9 cellular contexts compared by ENCODE assay signal in the genomic region with DNA sequence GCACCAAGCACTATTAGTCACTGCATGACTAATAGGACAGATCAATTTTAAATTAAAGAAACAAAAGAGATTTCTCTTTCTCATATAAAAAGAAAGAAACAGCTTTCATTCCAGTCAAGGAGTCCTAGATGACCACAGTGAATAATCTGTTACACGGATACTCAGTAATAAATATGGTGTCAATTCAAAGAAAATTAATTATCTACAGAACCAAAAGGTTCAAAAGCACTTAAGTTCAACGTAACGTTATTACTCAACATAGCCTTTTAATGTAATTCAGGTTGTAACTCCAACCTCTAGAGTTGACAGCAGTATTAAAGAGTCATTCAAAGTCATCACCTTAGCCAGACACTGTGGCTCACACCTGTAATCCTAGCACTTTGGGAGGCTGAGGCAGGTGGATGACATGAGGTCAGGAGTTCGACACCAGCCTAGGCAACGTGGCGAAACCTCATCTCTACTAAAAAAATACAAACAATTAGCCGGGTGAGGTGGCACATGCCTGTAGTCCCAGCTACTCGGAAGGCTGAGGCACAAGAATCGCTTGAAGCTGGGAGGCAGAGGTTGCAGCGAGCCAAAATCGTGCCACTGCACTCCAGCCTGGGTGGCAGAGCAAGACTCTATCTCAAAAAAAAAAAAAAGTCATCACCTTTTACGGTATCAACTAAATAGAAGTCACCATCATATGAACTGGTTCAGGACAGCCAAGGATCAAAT. TPM values are rescaled to one million over a fixed set of nuclear protein-coding genes. Genes with fewer than 3 reads are reported as not detected.
A peak's percentile ranks its signal among the peaks of the same experiment; 100 is the strongest.
DNase-seq lines count a peak whose midpoint lies in the region; ATAC-seq, FAIRE-seq and TF ChIP-seq lines count a peak whose summit lies in the region.
"Had no signal": no experiment of that assay in that cellular context is flagged by ENCODE, and none has a peak within 500 bp of the region (broad histone marks: within the 10 kb centered on the region; RNA-seq: fewer than 3 reads in every experiment).

No MANE protein-coding gene starts in this region.

- H3K9ac ChIP-seq in keratinocyte (ENCODE audit: control insufficient read depth, extremely low read depth, insufficient read depth, low read length) = peak overlapping the region; percentile 93

- dilution Hi-C loops in keratinocyte (cut with MboI; ENCODE audit: extremely low pct_ligation_motif_present, low sequenced_read_pairs) = no loop called here

- intact Hi-C loops in head of caudate nucleus (cut with DNase I) = no loop called here

- FAIRE-seq in keratinocyte (lab: Jason Lieb, UNC) = no peak

- peak overlapping the region in 2 of 3 experiments; percentile 34 to 37 for H3K4me3 ChIP-seq in keratinocyte (ENCODE audit: control insufficient read depth in 2 of 3, extremely low read depth in 1 of 3, insufficient read depth in 2 of 3, low read depth in 1 of 3, low read length in 3 of 3)
- no peak overlapping the region for H3K4me3 ChIP-seq in tibial nerve

- H3K9me1 ChIP-seq in keratinocyte (ENCODE audit: control insufficient read depth, extremely low read depth, insufficient read depth, low read length) = no peaks in the 10 kb centered on the region

- H3K4me1 ChIP-seq in keratinocyte (ENCODE audit: control insufficient read depth, extremely low read depth, insufficient read depth, low read length) (peaks cover 60% of the 10 kb centered on the region), tibial nerve (peaks cover 1 to 72% (median 36%) of the 10 kb centered on the region in 4 donors)

- DNase-seq in activated effector memory CD4-positive, alpha-beta T cell treated with anti-CD3 and anti-CD28 coated beads, Interleukin-2, amount 50 U/mL, for 16 hours = peak; percentile 77
- DNase-seq in activated effector memory CD4-positive, alpha-beta T cell treated with Interleukin-2 at 50 U/mL for 16 hours = no peak
- peak; percentile 70 for DNase-seq in keratinocyte (ENCODE audit: low read depth, low spot score)
- DNase-seq in tibial nerve (ENCODE audit: low spot score in 2 of 2) = no peak
- no peak for DNase-seq in head of caudate nucleus
- DNase-seq in SHP77 (lab: John Stamatoyannopoulos, UW) = no peak
- no peak for DNase-seq in occipital lobe (lab: John Stamatoyannopoulos, UW)
- DNase-seq: NCI-H2081 treated with DMSO at 0.1 percent for 48 hours had no signal

- peak overlapping the region; percentile 99 for H3K4me2 ChIP-seq in keratinocyte (ENCODE audit: control insufficient read depth, extremely low read depth, insufficient read depth, low read depth, low read length)

- no peaks in the 10 kb centered on the region for H3K27me3 ChIP-seq in keratinocyte (ENCODE audit: control insufficient read depth, extremely low read depth, insufficient read depth, low read length)
- H3K27me3 ChIP-seq in tibial nerve = no peaks in the 10 kb centered on the region

- no peaks in the 10 kb centered on the region for H3K9me3 ChIP-seq in keratinocyte (ENCODE audit: control insufficient read depth, low read depth, low read length)
- H3K9me3 ChIP-seq in tibial nerve = no peaks in the 10 kb centered on the region

- H3K9me3 Mint-ChIP-seq in activated T-helper 17 cell treated with anti-CD3 and anti-CD28 coated beads, Interleukin-2, amount 50 U/mL, for 72 hours = no peaks in the 10 kb centered on the region

- TF ChIP-seq POLR2A in tibial nerve (IDR thresholded peaks at IDR 0.05) = no peak

- H3K27ac ChIP-seq in keratinocyte (ENCODE audit: control insufficient read depth, insufficient read depth, low read length) (peak overlapping the region; percentile 100), tibial nerve (peak overlapping the region; percentile 38 to 88 (median 70))

- ATAC-seq in activated T-helper 17 cell treated with anti-CD3 and anti-CD28 coated beads, Interleukin-2, amount 50 U/mL, for 72 hours (replicated peaks) = peak; percentile 56

- H4K20me1 ChIP-seq in keratinocyte (ENCODE audit: control insufficient read depth, extremely low read depth, insufficient read depth, low read length) = peaks cover 11% of the 10 kb centered on the region

- H3K79me2 ChIP-seq in keratinocyte (ENCODE audit: control insufficient read depth, insufficient read depth, low read length) = peaks cover 80% of the 10 kb centered on the region

- 85 to 86% methylated on average over 12 of the region's 12 CpGs for WGBS in tibial nerve, 2 donors

- H3K27ac Mint-ChIP-seq in activated T-helper 17 cell treated with anti-CD3 and anti-CD28 coated beads, Interleukin-2, amount 50 U/mL, for 72 hours = peak overlapping the region; percentile 93

- H3K4me1 Mint-ChIP-seq in activated T-helper 17 cell treated with anti-CD3 and anti-CD28 coated beads, Interleukin-2, amount 50 U/mL, for 72 hours = peaks cover 37% of the 10 kb centered on the region

- TF ChIP-seq CTCF in keratinocyte (optimal IDR thresholded peaks at IDR 0.05 in 1 of 3, IDR thresholded peaks at IDR 0.05 in 1 of 3, conservative IDR thresholded peaks at IDR 0.05 in 1 of 3; ENCODE audit: extremely low read depth in 1 of 3, insufficient read depth in 2 of 3, low read length in 3 of 3) (no peak), tibial nerve (IDR thresholded peaks at IDR 0.05) (no peak)

- no peak overlapping the region for H2AFZ ChIP-seq in keratinocyte (ENCODE audit: control insufficient read depth, low read length)

- peaks cover 39% of the 10 kb centered on the region for H3K36me3 Mint-ChIP-seq in activated T-helper 17 cell treated with anti-CD3 and anti-CD28 coated beads, Interleukin-2, amount 50 U/mL, for 72 hours (ENCODE audit: low read depth)

- H3K4me3 Mint-ChIP-seq in activated T-helper 17 cell treated with anti-CD3 and anti-CD28 coated beads, Interleukin-2, amount 50 U/mL, for 72 hours = peak overlapping the region; percentile 97

- TF ChIP-seq EP300 in tibial nerve (IDR thresholded peaks at IDR 0.05) = no peak

- H3K36me3 ChIP-seq in keratinocyte (ENCODE audit: control insufficient read depth in 2 of 2, extremely low read depth in 1 of 2, insufficient read depth in 2 of 2, low read length in 2 of 2) = no peaks in the 10 kb centered on the region
- no peaks in the 10 kb centered on the region for H3K36me3 ChIP-seq in tibial nerve

- no peaks in the 10 kb centered on the region for H3K27me3 Mint-ChIP-seq in activated T-helper 17 cell treated with anti-CD3 and anti-CD28 coated beads, Interleukin-2, amount 50 U/mL, for 72 hours

RNA-seq across cellular contexts. Expression of a gene that starts 4.4 kb away (rescaled TPM):
- 10 to 100 TPM; 31.4 to 36.7 TPM for total RNA-seq in activated T-helper 17 cell treated with anti-CD3 and anti-CD28 coated beads, Interleukin-2, amount 50 U/mL, for 72 hours
- polyA plus RNA-seq in keratinocyte = 23.3 to 35.9 TPM (median 23.7 TPM) in 3 replicates
- 5.6 TPM for polyA plus RNA-seq in keratinocyte (2011; ENCODE audit: low read depth)
- 14.6 and 27.5 TPM in 2 replicates for polyA plus RNA-seq in keratinocyte (2011; cell fraction: cytosol; rRNA removed)
- polyA plus RNA-seq in keratinocyte (2011; cell fraction: nucleus; rRNA removed) = 21.6 and 28.6 TPM in 2 replicates
- polyA plus RNA-seq in keratinocyte (2012; ENCODE audit: low replicate concordance) = 16.2 and 20.7 TPM in 2 replicates
- polyA minus RNA-seq in keratinocyte = 35.9 to 44.9 TPM (median 36.5 TPM) in 3 replicates
- polyA minus RNA-seq in keratinocyte (2011; cell fraction: cytosol; rRNA and poly(A)+ RNA removed) = 27.0 TPM
- polyA minus RNA-seq in keratinocyte (2011; cell fraction: nucleus; rRNA and poly(A)+ RNA removed) = 17.8 and 30.9 TPM in 2 replicates
- total RNA-seq in tibial nerve (10 to 100 TPM; 21.6 to 23.6 (median 23.1) TPM), occipital lobe (10.3 TPM)

RNA-seq across cellular contexts. Expression of a gene that starts 35.2 kb away (rescaled TPM):
- 1 to 10 TPM; 3.5 to 6.4 TPM for total RNA-seq in activated T-helper 17 cell treated with anti-CD3 and anti-CD28 coated beads, Interleukin-2, amount 50 U/mL, for 72 hours
- 14.4 to 31.8 TPM (median 30.6 TPM) in 3 replicates for polyA plus RNA-seq in keratinocyte
- 2.3 TPM for polyA plus RNA-seq in keratinocyte (2011; ENCODE audit: low read depth)
- 17.0 and 25.0 TPM in 2 replicates for polyA plus RNA-seq in keratinocyte (2011; cell fraction: cytosol; rRNA removed)
- polyA plus RNA-seq in keratinocyte (2011; cell fraction: nucleus; rRNA removed) = 31.0 and 34.6 TPM in 2 replicates
- 13.4 and 19.4 TPM in 2 replicates for polyA plus RNA-seq in keratinocyte (2012; ENCODE audit: low replicate concordance)
- polyA minus RNA-seq in keratinocyte = 11.8 to 23.0 TPM (median 14.3 TPM) in 3 replicates
- polyA minus RNA-seq in keratinocyte (2011; cell fraction: cytosol; rRNA and poly(A)+ RNA removed) = 14.4 TPM
- polyA minus RNA-seq in keratinocyte (2011; cell fraction: nucleus; rRNA and poly(A)+ RNA removed) = 16.4 and 23.4 TPM in 2 replicates
- total RNA-seq in tibial nerve = 10 to 100 TPM; 45.0 to 71.2 (median 64.5) TPM
- 38.1 TPM for total RNA-seq in occipital lobe

Comparison
In these comparisons a context has a peak if more than half of its experiments do, and no peak if none do; other contexts are left out.
1. DNase-seq: peak in activated effector memory CD4-positive, alpha-beta T cell treated with anti-CD3 and anti-CD28 coated beads, Interleukin-2, amount 50 U/mL, for 16 hours (single experiment) and keratinocyte (single experiment); none in activated effector memory CD4-positive, alpha-beta T cell treated with Interleukin-2 at 50 U/mL for 16 hours (single experiment), tibial nerve (0 of 2), head of caudate nucleus (0 of 42), SHP77 (0 of 2) and occipital lobe (single experiment).
2. H3K4me3 ChIP-seq: peak in keratinocyte (2 of 3); none in tibial nerve (0 of 4).